ENCODE assay signal across 8 cellular contexts in genomic region chr9:33124716-33125378, GRCh38. TPM values are rescaled to one million over a fixed set of nuclear protein-coding genes. Genes with fewer than 3 reads are reported as not detected.
A peak's percentile ranks its signal among the peaks of the same experiment; 100 is the strongest.
DNase-seq lines count a peak whose midpoint lies in the region; ATAC-seq and TF ChIP-seq lines count a peak whose summit lies in the region.

No MANE protein-coding gene starts in this region.

- ATAC-seq in GM19397 (IDR thresholded peaks at IDR 0.05; ENCODE audit: unreplicated experiment) (peak; percentile 49), HG03442 (IDR thresholded peaks at IDR 0.05; ENCODE audit: unreplicated experiment) (peak; percentile 55), HG03432 (IDR thresholded peaks at IDR 0.05; ENCODE audit: unreplicated experiment) (no peak)

- DNase-seq in GM10266 (ENCODE audit: extremely low spot score) (peak; percentile 53), left kidney (ENCODE audit: low read depth, low spot score) (peak; percentile 51), HT-29 (ENCODE audit: low spot score) (no peak), NCI-H146 treated with DMSO at 0.1 percent for 48 hours (lab: John Stamatoyannopoulos, UW; ENCODE audit: unreplicated experiment) (no peak), SHP77 treated with DMSO at 0.1 percent for 48 hours (lab: John Stamatoyannopoulos, UW) (no peak)

- TF ChIP-seq CTCF in GM10266 (IDR thresholded peaks at IDR 0.05; ENCODE audit: control insufficient read depth, insufficient read depth, low read depth, missing control alignments) = peak; percentile 40

RNA-seq across cellular contexts. Expression of gene B4GALT1, which starts 42.3 kb away (rescaled TPM):
- total RNA-seq in HT-29 (2014; rRNA removed; shearing (Covaris generic)) = 14.6 and 16.9 TPM in 2 replicates

RNA-seq across cellular contexts. Expression of gene SMU1, which starts 48.4 kb away (rescaled TPM):
- total RNA-seq in HT-29 (2014; rRNA removed; shearing (Covaris generic)) = 11.5 and 11.8 TPM in 2 replicates

Comparison
In these comparisons a context has a peak if more than half of its experiments do, and no peak if none do; other contexts are left out.
1. DNase-seq: peak in GM10266 (single experiment) and left kidney (single experiment); none in HT-29 (single experiment), NCI-H146 treated with DMSO at 0.1 percent for 48 hours (single experiment) and SHP77 treated with DMSO at 0.1 percent for 48 hours (single experiment).